ENCODE assay signal across 29 cellular contexts in the genomic region with DNA sequence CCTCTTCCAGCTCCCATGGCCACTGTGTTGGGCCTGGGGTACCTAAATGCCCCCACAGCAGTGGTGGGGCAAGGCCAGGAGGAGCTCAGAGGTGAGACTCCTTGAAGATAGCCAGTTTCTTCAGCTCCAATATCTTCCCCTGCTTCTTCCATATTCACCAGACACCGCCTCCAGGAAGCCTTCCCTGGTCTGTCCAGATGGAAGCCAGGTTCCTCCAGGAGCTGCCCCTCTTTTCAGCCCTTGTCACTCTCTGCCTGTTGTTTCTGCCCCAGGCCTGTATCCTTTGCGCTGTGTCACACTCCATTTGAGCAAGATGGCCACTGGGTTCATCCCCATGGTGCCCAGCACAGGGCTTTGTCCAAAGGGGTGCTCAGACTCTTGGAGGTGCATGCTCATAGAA.
"Had no signal": no experiment of that assay in that cellular context is flagged by ENCODE, and none has a peak within 500 bp of the region (broad histone marks: within the 10 kb centered on the region; RNA-seq: fewer than 3 reads in every experiment).

No MANE protein-coding gene starts in this region.

- H3K9me3 ChIP-seq: esophagus muscularis mucosa, gastroesophageal sphincter, heart left ventricle, left lung, mucosa of descending colon, psoas muscle, sigmoid colon, stomach, testis, tibial artery had no signal

- H3K4me2 ChIP-seq: hepatocyte, neural progenitor cell had no signal

- H3K79me2 ChIP-seq: hepatocyte had no signal

- ATAC-seq: foreskin keratinocyte; gastroesophageal sphincter; heart left ventricle; left cardiac atrium; left lung; mucosa of descending colon; psoas muscle; right cardiac atrium; stimulated activated effector memory CD8-positive, alpha-beta T cell treated with anti-CD3 and anti-CD28 coated beads, Interleukin-12 subunit alpha, Interleukin-12 subunit beta, amount 100 ng/mL, for 72 hours had no signal

- H3K27ac Mint-ChIP-seq: dendritic cell treated with granulocyte-macrophage colony-stimulating factor and Interleukin-4, amounts not matched to agents 40 ng/mL and 50 ng/mL, for 4 days; mesothelial cell of epicardium; naive B cell; neural progenitor cell; stimulated activated effector memory CD8-positive, alpha-beta T cell treated with anti-CD3 and anti-CD28 coated beads, Interleukin-12 subunit alpha, Interleukin-12 subunit beta, amount 100 ng/mL, for 72 hours; type B pancreatic cell had no signal

- H3K27me3 Mint-ChIP-seq: dendritic cell treated with granulocyte-macrophage colony-stimulating factor and Interleukin-4, amounts not matched to agents 40 ng/mL and 50 ng/mL, for 4 days; naive B cell; type B pancreatic cell had no signal

- H3K9ac ChIP-seq: neural progenitor cell had no signal

- H3K4me1 ChIP-seq: esophagus muscularis mucosa, foreskin keratinocyte, gastroesophageal sphincter, heart left ventricle, left lung, psoas muscle, sigmoid colon, stomach, testis, tibial artery had no signal

- DNase-seq: effector CD8-positive, alpha-beta T cell; foreskin keratinocyte; heart left ventricle; left cardiac atrium; left lung; mesenchymal stem cell; naive B cell; nucleus accumbens; right cardiac atrium; sigmoid colon; stimulated activated CD4-positive, alpha-beta T cell treated with anti-CD3 and anti-CD28 coated beads, Interleukin-2, amount 100 ng/mL, for 24 hours; stimulated activated CD4-positive, alpha-beta T cell treated with anti-CD3 and anti-CD28 coated beads, Interleukin-4, amount 100 ng/mL, for 24 hours; stimulated activated naive CD4-positive, alpha-beta T cell treated with Interleukin-2 at 50 U/mL for 16 hours; stomach; testis; tibial artery had no signal

- H3K4me1 Mint-ChIP-seq: stimulated activated effector memory CD8-positive, alpha-beta T cell treated with anti-CD3 and anti-CD28 coated beads, Interleukin-12 subunit alpha, Interleukin-12 subunit beta, amount 100 ng/mL, for 72 hours had no signal

- H2AFZ ChIP-seq: hepatocyte, neural progenitor cell had no signal

- H3K27me3 ChIP-seq: foreskin keratinocyte, hepatocyte, left lung, neural progenitor cell, sigmoid colon, stomach, testis had no signal

- FAIRE-seq: colon, endothelial cell of umbilical vein had no signal

- H3K27ac ChIP-seq: esophagus muscularis mucosa, foreskin keratinocyte, gastroesophageal sphincter, heart left ventricle, hepatocyte, left lung, neural progenitor cell, psoas muscle, sigmoid colon, stomach, testis, tibial artery had no signal

- H3K36me3 ChIP-seq: esophagus muscularis mucosa, gastroesophageal sphincter, heart left ventricle, left lung, neural progenitor cell, sigmoid colon, stomach, tibial artery had no signal

- H3K36me3 Mint-ChIP-seq: mesothelial cell of epicardium; naive B cell; stimulated activated effector memory CD8-positive, alpha-beta T cell treated with anti-CD3 and anti-CD28 coated beads, Interleukin-12 subunit alpha, Interleukin-12 subunit beta, amount 100 ng/mL, for 72 hours; type B pancreatic cell had no signal

- H3K4me3 ChIP-seq: esophagus muscularis mucosa, gastroesophageal sphincter, heart left ventricle, hepatocyte, left lung, mucosa of descending colon, neural progenitor cell, psoas muscle, sigmoid colon, stomach, testis, tibial artery had no signal

- H3K4me3 Mint-ChIP-seq: dendritic cell treated with granulocyte-macrophage colony-stimulating factor and Interleukin-4, amounts not matched to agents 40 ng/mL and 50 ng/mL, for 4 days; mesothelial cell of epicardium; naive B cell; nephron; neural progenitor cell; stimulated activated effector memory CD8-positive, alpha-beta T cell treated with anti-CD3 and anti-CD28 coated beads, Interleukin-12 subunit alpha, Interleukin-12 subunit beta, amount 100 ng/mL, for 72 hours; type B pancreatic cell had no signal

- H3K9me3 Mint-ChIP-seq: dendritic cell treated with granulocyte-macrophage colony-stimulating factor and Interleukin-4, amounts not matched to agents 40 ng/mL and 50 ng/mL, for 4 days; mesothelial cell of epicardium; naive B cell; nephron; neural progenitor cell; stimulated activated effector memory CD8-positive, alpha-beta T cell treated with anti-CD3 and anti-CD28 coated beads, Interleukin-12 subunit alpha, Interleukin-12 subunit beta, amount 100 ng/mL, for 72 hours; type B pancreatic cell had no signal
